ENCODE assay signal across 16 cellular contexts in the genomic region with DNA sequence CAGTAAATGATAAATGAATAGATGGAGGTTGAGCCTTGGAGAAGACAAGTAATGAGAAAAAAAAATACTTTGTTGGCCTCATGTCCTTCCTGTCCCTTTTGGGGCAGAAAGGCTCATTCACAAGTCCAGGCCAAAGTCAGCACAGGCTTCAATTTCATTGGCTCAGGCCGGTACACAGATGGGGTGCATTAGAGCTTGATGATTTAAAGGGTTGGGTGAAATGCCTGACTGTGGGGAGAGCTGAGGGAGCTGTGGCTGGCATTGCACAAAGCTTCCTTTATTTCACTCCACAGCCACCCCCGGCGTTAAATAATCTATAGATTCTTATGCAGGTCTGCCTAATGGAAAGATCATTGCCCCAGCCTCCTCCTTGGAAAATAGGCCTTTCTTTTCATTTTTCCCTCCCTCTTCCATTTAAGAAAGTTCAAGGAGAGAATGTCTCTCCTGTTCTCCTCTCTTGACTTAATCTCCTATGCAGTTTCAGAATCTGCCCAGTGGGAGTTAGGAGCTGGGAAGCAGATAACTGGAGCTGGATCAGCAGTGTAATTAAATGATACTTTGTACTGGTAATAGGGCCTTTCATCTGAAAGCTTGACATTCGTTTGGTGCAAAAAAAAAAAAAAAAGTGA. TPM values are rescaled to one million over a fixed set of nuclear protein-coding genes. Genes with fewer than 3 reads are reported as not detected.
DNase-seq lines count a peak whose midpoint lies in the region; ATAC-seq and TF ChIP-seq lines count a peak whose summit lies in the region.
"Had no signal": no experiment of that assay in that cellular context is flagged by ENCODE, and none has a peak within 500 bp of the region (broad histone marks: within the 10 kb centered on the region; RNA-seq: fewer than 3 reads in every experiment).

No MANE protein-coding gene starts in this region.

- H3K4me1 Mint-ChIP-seq in stimulated activated memory B cell treated with anti-CD40 and anti-IgM and Interleukin-4, amounts not matched to agents 10 μg/mL and 1 μg/mL and 100 μg/mL, for 72 hours = peaks cover 74% of the 10 kb centered on the region
- peaks cover 23% of the 10 kb centered on the region for H3K4me1 Mint-ChIP-seq in WTC11

- H3K9me3 Mint-ChIP-seq in stimulated activated memory B cell treated with anti-CD40 and anti-IgM and Interleukin-4, amounts not matched to agents 10 μg/mL and 1 μg/mL and 100 μg/mL, for 72 hours = no peaks in the 10 kb centered on the region
- H3K9me3 Mint-ChIP-seq in WTC11 = peaks cover 8% of the 10 kb centered on the region; the same call in 1 of the 2 replicates
- H3K9me3 Mint-ChIP-seq: activated naive CD4-positive, alpha-beta T cell treated with anti-CD3 and anti-CD28 coated beads, Interleukin-2, amount 50 U/mL, for 24 hours had no signal

- H3K27ac ChIP-seq in C4-2B (peak overlapping the region; percentile 15; the same call in 1 of the 2 replicates), caudate nucleus (ENCODE audit: low read depth, low read length) (peak overlapping the region; percentile 77), layer of hippocampus (ENCODE audit: low read depth, low read length) (peak overlapping the region; percentile 79)
- H3K27ac ChIP-seq: foreskin keratinocyte had no signal

- H3K27me3 ChIP-seq in layer of hippocampus (ENCODE audit: control insufficient read depth, insufficient read depth, low read length) = no peaks in the 10 kb centered on the region
- H3K27me3 ChIP-seq: foreskin keratinocyte, SJSA1 had no signal

- CTCF ChIA-PET in WTC11 (lab: Charles Lee) = interaction anchor here (0.6 to 1.9 kb wide), 2 partner anchors 26 to 1507 kb away, joined by 4 to 10 read pairs; no protein-coding TSS in a partner anchor

- no peak for TF ChIP-seq CTCF in C4-2B (conservative IDR thresholded peaks at IDR 0.05)
- TF ChIP-seq CTCF in WTC11 (IDR thresholded peaks at IDR 0.05) = no peak

- POLR2A ChIA-PET in WTC11 (lab: Charles Lee) = no interaction called here

- H3K27ac Mint-ChIP-seq in stimulated activated memory B cell treated with anti-CD40 and anti-IgM and Interleukin-4, amounts not matched to agents 10 μg/mL and 1 μg/mL and 100 μg/mL, for 72 hours = peak overlapping the region; percentile 15
- H3K27ac Mint-ChIP-seq in WTC11 = no peak overlapping the region
- H3K27ac Mint-ChIP-seq: activated CD8-positive, alpha-beta memory T cell treated with anti-CD3 and anti-CD28 coated beads, Interleukin-2, amount 10 ng/mL, durations not matched to agents 7 days and 5 days had no signal

- H3K4me3 Mint-ChIP-seq in stimulated activated memory B cell treated with anti-CD40 and anti-IgM and Interleukin-4, amounts not matched to agents 10 μg/mL and 1 μg/mL and 100 μg/mL, for 72 hours = no peak overlapping the region
- no peak overlapping the region for H3K4me3 Mint-ChIP-seq in WTC11
- H3K4me3 Mint-ChIP-seq: activated CD8-positive, alpha-beta memory T cell treated with anti-CD3 and anti-CD28 coated beads, Interleukin-2, amount 10 ng/mL, durations not matched to agents 7 days and 5 days; activated naive CD4-positive, alpha-beta T cell treated with anti-CD3 and anti-CD28 coated beads, Interleukin-2, amount 50 U/mL, for 24 hours had no signal

- H3K27me3 Mint-ChIP-seq in stimulated activated memory B cell treated with anti-CD40 and anti-IgM and Interleukin-4, amounts not matched to agents 10 μg/mL and 1 μg/mL and 100 μg/mL, for 72 hours = no peaks in the 10 kb centered on the region
- no peaks in the 10 kb centered on the region for H3K27me3 Mint-ChIP-seq in WTC11 (ENCODE audit: low read depth)
- H3K27me3 Mint-ChIP-seq: activated CD8-positive, alpha-beta memory T cell treated with anti-CD3 and anti-CD28 coated beads, Interleukin-2, amount 10 ng/mL, durations not matched to agents 7 days and 5 days; activated naive CD4-positive, alpha-beta T cell treated with anti-CD3 and anti-CD28 coated beads, Interleukin-2, amount 50 U/mL, for 24 hours; naive B cell had no signal

- no peak for ATAC-seq in stimulated activated memory B cell treated with anti-CD40 and anti-IgM and Interleukin-4, amounts not matched to agents 10 μg/mL and 1 μg/mL and 100 μg/mL, for 72 hours
- no peak for ATAC-seq in HG03432 (IDR thresholded peaks at IDR 0.05; ENCODE audit: unreplicated experiment)
- ATAC-seq in HG03342 (IDR thresholded peaks at IDR 0.05; ENCODE audit: unreplicated experiment) = no peak
- no peak for ATAC-seq in WTC11
- ATAC-seq: activated CD8-positive, alpha-beta memory T cell treated with anti-CD3 and anti-CD28 coated beads, Interleukin-2, amount 10 ng/mL, durations not matched to agents 7 days and 5 days; foreskin keratinocyte had no signal

- peaks cover 49% of the 10 kb centered on the region for H3K36me3 Mint-ChIP-seq in stimulated activated memory B cell treated with anti-CD40 and anti-IgM and Interleukin-4, amounts not matched to agents 10 μg/mL and 1 μg/mL and 100 μg/mL, for 72 hours
- peaks cover 5% of the 10 kb centered on the region for H3K36me3 Mint-ChIP-seq in WTC11

- DNase-seq in caudate nucleus (lab: John Stamatoyannopoulos, UW) (peak in 37 of 61 donors; percentile 14 to 75 (median 39)), H4 (ENCODE audit: low spot score) (no peak), WTC11 (ENCODE audit: low spot score) (no peak)
- DNase-seq: activated CD8-positive, alpha-beta memory T cell treated with anti-CD3 and anti-CD28 coated beads, Interleukin-2, amount 10 ng/mL, durations not matched to agents 7 days and 5 days; AML-193; foreskin keratinocyte; GOT3; naive B cell; NCI-H1930 had no signal

TF ChIP-seq in WTC11, 78 proteins besides CTCF, POLR2A, EP300 and RAD21:
- no peak for TF ChIP-seq JUN (CRISPR knock-in tag; IDR thresholded peaks at IDR 0.05)

RNA-seq across cellular contexts. Expression of a gene that starts 24.4 kb away (rescaled TPM):
- 0.86 and 1.9 TPM in 2 replicates for total RNA-seq in H4 (2014; rRNA removed; shearing (Covaris generic))
- total RNA-seq in WTC11 (2021) = 2.2 to 3.1 TPM (median 2.5 TPM) in 3 replicates

Comparison
In these comparisons a context has a peak if more than half of its experiments do, and no peak if none do; other contexts are left out.
1. H3K27ac ChIP-seq: peak in every context shown above with its lines; median percentile 79 in layer of hippocampus; 77 in caudate nucleus; 15 in C4-2B.
2. DNase-seq: peak in caudate nucleus (37 of 61); none in H4 (single experiment) and WTC11 (single experiment).